8 cellular contexts compared by ENCODE assay signal in the genomic region with DNA sequence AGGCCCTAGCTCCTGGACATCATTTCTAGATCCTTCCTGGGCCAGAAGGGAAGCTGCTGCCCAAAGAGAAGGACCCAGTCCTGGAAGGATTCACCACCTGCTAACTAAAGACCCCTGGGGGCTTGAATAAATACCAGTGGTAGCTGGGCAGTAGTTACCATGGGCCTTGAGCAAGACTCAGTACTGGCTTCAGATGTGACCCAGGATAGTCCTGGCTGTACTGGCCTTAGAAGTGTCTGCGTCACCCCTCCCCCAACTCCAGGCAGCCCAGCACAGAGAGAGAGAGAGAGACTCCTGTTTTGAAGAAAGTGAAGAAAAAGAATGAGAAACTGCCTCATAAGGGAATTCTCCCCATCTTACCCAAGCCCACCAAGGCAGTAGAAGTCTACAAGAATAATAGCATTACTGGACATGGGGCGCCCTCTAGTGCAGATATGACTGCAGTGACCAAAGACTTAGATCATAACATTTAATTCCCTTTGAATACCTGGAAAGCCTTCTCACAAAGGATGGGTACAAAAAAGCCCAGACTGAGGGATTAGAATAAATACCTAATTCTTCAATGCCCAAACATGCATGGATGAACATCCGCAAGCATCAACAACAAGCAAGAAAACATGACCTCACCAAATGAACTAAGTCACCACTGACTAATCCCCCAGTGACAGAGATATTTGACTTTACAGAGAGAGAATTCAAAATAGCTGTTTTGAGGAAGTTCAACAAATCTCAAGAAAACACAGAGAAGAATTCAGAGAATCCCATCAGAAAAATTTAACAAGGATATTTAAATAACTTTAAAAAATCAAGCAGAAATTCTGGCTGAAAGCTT.
A peak's percentile ranks its signal among the peaks of the same experiment; 100 is the strongest.
DNase-seq lines count a peak whose midpoint lies in the region; ATAC-seq and TF ChIP-seq lines count a peak whose summit lies in the region.

No MANE protein-coding gene starts in this region.

- H3K27ac Mint-ChIP-seq in memory B cell, result no peak overlapping the region
- no peak overlapping the region for H3K27ac Mint-ChIP-seq in type B pancreatic cell

- DNase-seq in AG10803 (ENCODE audit: low read depth) (peak; percentile 22), NCI-H1105 treated with DMSO at 0.1 percent for 48 hours (lab: John Stamatoyannopoulos, UW) (peak; percentile 43), cerebellar cortex (ENCODE audit: low spot score) (peak; percentile 43), memory B cell (ENCODE audit: low spot score in 2 of 2) (peak; percentile 35 to 47), type B pancreatic cell (ENCODE audit: extremely low spot score, unreplicated experiment) (no peak)

- H3K36me3 Mint-ChIP-seq in memory B cell (peaks cover 1% of the 10 kb centered on the region), type B pancreatic cell (no peaks in the 10 kb centered on the region)

- H3K9me2 ChIP-seq in SU-DHL-6 (replicated peaks; ENCODE audit: insufficient read depth, low read length), result no peaks in the 10 kb centered on the region

- no peak overlapping the region for H3K9ac ChIP-seq in SU-DHL-6 (ENCODE audit: low read length)

- H3K27me3 ChIP-seq in SU-DHL-6 (ENCODE audit: low read length), result no peaks in the 10 kb centered on the region

- no peak overlapping the region for H3K4me3 ChIP-seq in AG10803 (ENCODE audit: low read length)
- H3K4me3 ChIP-seq in SU-DHL-6 (ENCODE audit: insufficient read depth, low read length, poor library complexity, severe bottlenecking), result no peak overlapping the region

- no peaks in the 10 kb centered on the region for H3K4me1 Mint-ChIP-seq in memory B cell
- H3K4me1 Mint-ChIP-seq in type B pancreatic cell (ENCODE audit: unreplicated experiment), result peaks cover 8% of the 10 kb centered on the region

- H3K9me3 Mint-ChIP-seq in memory B cell, result peaks cover 4% of the 10 kb centered on the region
- H3K9me3 Mint-ChIP-seq in type B pancreatic cell, result peaks cover 8% of the 10 kb centered on the region

- H2AFZ ChIP-seq in SU-DHL-6 (ENCODE audit: low read depth, low read length, severe bottlenecking), result no peak overlapping the region

- H3K79me2 ChIP-seq in SU-DHL-6 (ENCODE audit: insufficient read depth, low read length), result no peaks in the 10 kb centered on the region

- H3K27me3 Mint-ChIP-seq in memory B cell (peaks cover 6% of the 10 kb centered on the region), type B pancreatic cell (peaks cover 3% of the 10 kb centered on the region)

- H3K36me3 ChIP-seq in SU-DHL-6 (ENCODE audit: low read length), result no peaks in the 10 kb centered on the region

- TF ChIP-seq CTCF in AG10803 (conservative IDR thresholded peaks at IDR 0.05; ENCODE audit: low read length) (peak; percentile 64), SU-DHL-6 (IDR thresholded peaks at IDR 0.05; ENCODE audit: insufficient read depth, low read length, poor library complexity, severe bottlenecking) (peak; percentile 30), type B pancreatic cell (conservative IDR thresholded peaks at IDR 0.05) (peak; percentile 84)

- H3K4me3 Mint-ChIP-seq in memory B cell, result no peak overlapping the region
- no peak overlapping the region for H3K4me3 Mint-ChIP-seq in type B pancreatic cell

- H3K27ac ChIP-seq in SU-DHL-6 (ENCODE audit: low read depth, low read length), result no peak overlapping the region

- no peak overlapping the region for H3K4me2 ChIP-seq in SU-DHL-6 (ENCODE audit: low read depth, low read length, poor library complexity, severe bottlenecking)

- no peaks in the 10 kb centered on the region for H3K9me3 ChIP-seq in SU-DHL-6 (ENCODE audit: insufficient read depth, low read length)

- ATAC-seq in GM18502 (IDR thresholded peaks at IDR 0.05; ENCODE audit: poor library complexity, unreplicated experiment), result peak; percentile 67
- ATAC-seq in memory B cell (ENCODE audit: low read depth), result peak; percentile 58
- no peak for ATAC-seq in GM21381 (IDR thresholded peaks at IDR 0.05; ENCODE audit: unreplicated experiment)

- no peaks in the 10 kb centered on the region for H4K20me1 ChIP-seq in SU-DHL-6 (ENCODE audit: low read depth, low read length)

- H3F3A ChIP-seq in SU-DHL-6 (ENCODE audit: insufficient read depth), result no peaks in the 10 kb centered on the region

Comparison
In these comparisons a context has a peak if more than half of its experiments do, and no peak if none do; other contexts are left out.
1. CTCF ChIP-seq: peak in every context shown above with its lines; median percentile 84 in type B pancreatic cell; 64 in AG10803; 30 in SU-DHL-6.